Comparison of ENCODE assay signal across 1 cellular context in genomic region chr16:89191033-89191900, GRCh38.
TF ChIP-seq lines count a peak whose summit lies in the region.

No MANE protein-coding gene starts in this region.

TF ChIP-seq in K562, 482 proteins besides CTCF, POLR2A, EP300 and RAD21:
- no peak for TF ChIP-seq MEIS2 (IDR thresholded peaks at IDR 0.05; ENCODE audit: partially characterized antibody)
- TF ChIP-seq TFAM (CRISPR knock-in tag; conservative IDR thresholded peaks at IDR 0.05) = no peak
- 0 out of 2 replicates have a peak, but pooled peaks have one; percentile 36 for TF ChIP-seq SIN3B (IDR thresholded peaks at IDR 0.05; ENCODE audit: low read depth)
- TF ChIP-seq PCBP1 (IDR thresholded peaks at IDR 0.05; ENCODE audit: low read depth, low read length, poor library complexity, severe bottlenecking) = peak; percentile 56
- TF ChIP-seq THRB (CRISPR knock-in tag; conservative IDR thresholded peaks at IDR 0.05) = no peak
- TF ChIP-seq KDM1A (IDR thresholded peaks at IDR 0.05) = peak in 1 of 2 experiments; percentile 91; a peak in 2 of 4 replicates
- TF ChIP-seq ARID2 (IDR thresholded peaks at IDR 0.05) = 0 out of 2 replicates have a peak, but pooled peaks have one; percentile 33
